In genomic region chr3:34053631-34054030, GRCh38 we compare ENCODE assay signal across 20 cellular contexts.
"Had no signal": no experiment of that assay in that cellular context is flagged by ENCODE, and none has a peak within 500 bp of the region (broad histone marks: within the 10 kb centered on the region; RNA-seq: fewer than 3 reads in every experiment).

No MANE protein-coding gene starts in this region.

- H3K27ac Mint-ChIP-seq: naive thymus-derived CD4-positive, alpha-beta T cell; stimulated activated naive B cell treated with anti-CD40 and anti-IgM and Interleukin-4, amounts not matched to agents 10 μg/mL and 1 μg/mL and 100 μg/mL, for 72 hours; stimulated activated naive CD8-positive, alpha-beta T cell treated with anti-CD3 and anti-CD28 coated beads, Interleukin-15, amount 100 ng/mL, for 72 hours had no signal

- H3K9me3 Mint-ChIP-seq: stimulated activated naive CD8-positive, alpha-beta T cell treated with anti-CD3 and anti-CD28 coated beads, Interleukin-15, amount 100 ng/mL, for 72 hours had no signal

- H3K4me1 Mint-ChIP-seq: stimulated activated naive CD8-positive, alpha-beta T cell treated with anti-CD3 and anti-CD28 coated beads, Interleukin-15, amount 100 ng/mL, for 72 hours had no signal

- H3K4me3 ChIP-seq: esophagus muscularis mucosa, gastroesophageal sphincter, right atrium auricular region, sigmoid colon, skin epidermis, thoracic aorta, transverse colon had no signal

- H3K4me1 ChIP-seq: gastroesophageal sphincter, right atrium auricular region, sigmoid colon, transverse colon had no signal

- H3K27me3 ChIP-seq: esophagus muscularis mucosa, gastroesophageal sphincter, neutrophil, right atrium auricular region, sigmoid colon, transverse colon had no signal

- H3K9me3 ChIP-seq: esophagus muscularis mucosa, gastroesophageal sphincter, neutrophil, right atrium auricular region, sigmoid colon, thoracic aorta, transverse colon had no signal

- H3K36me3 ChIP-seq: esophagus muscularis mucosa, gastroesophageal sphincter, neutrophil, right atrium auricular region, sigmoid colon, thoracic aorta, transverse colon had no signal

- ATAC-seq: gastroesophageal sphincter; left colon; left ventricle myocardium superior; naive thymus-derived CD4-positive, alpha-beta T cell; stimulated activated naive B cell treated with anti-CD40 and anti-IgM and Interleukin-4, amounts not matched to agents 10 μg/mL and 1 μg/mL and 100 μg/mL, for 72 hours; stimulated activated naive CD8-positive, alpha-beta T cell treated with anti-CD3 and anti-CD28 coated beads, Interleukin-15, amount 100 ng/mL, for 72 hours had no signal

- DNase-seq: effector memory CD4-positive, alpha-beta T cell; foreskin fibroblast; glutamatergic neuron; left colon; left ventricle myocardium superior; mesendoderm; naive thymus-derived CD4-positive, alpha-beta T cell; sigmoid colon; stimulated activated CD4-positive, alpha-beta T cell treated with anti-CD3 and anti-CD28 coated beads, Interleukin-2, amount 100 ng/mL, for 24 hours; stimulated activated CD4-positive, alpha-beta T cell treated with anti-CD3 and anti-CD28 coated beads, Interleukin-4, amount 100 ng/mL, for 4 hours; stimulated activated naive B cell treated with anti-CD40 and anti-IgM and Interleukin-4, amounts not matched to agents 10 μg/mL and 1 μg/mL and 100 μg/mL, for 72 hours; stimulated activated naive CD8-positive, alpha-beta T cell treated with anti-CD3 and anti-CD28 coated beads, Interleukin-15, amount 100 ng/mL, for 72 hours; transverse colon had no signal

- H3K4me3 Mint-ChIP-seq: naive thymus-derived CD4-positive, alpha-beta T cell; stimulated activated naive B cell treated with anti-CD40 and anti-IgM and Interleukin-4, amounts not matched to agents 10 μg/mL and 1 μg/mL and 100 μg/mL, for 72 hours; stimulated activated naive CD8-positive, alpha-beta T cell treated with anti-CD3 and anti-CD28 coated beads, Interleukin-15, amount 100 ng/mL, for 72 hours had no signal

- H3K36me3 Mint-ChIP-seq: stimulated activated naive B cell treated with anti-CD40 and anti-IgM and Interleukin-4, amounts not matched to agents 10 μg/mL and 1 μg/mL and 100 μg/mL, for 72 hours had no signal

- H3K27ac ChIP-seq: epithelial cell of prostate, esophagus muscularis mucosa, gastroesophageal sphincter, neutrophil, right atrium auricular region, sigmoid colon, skin epidermis, thoracic aorta, transverse colon had no signal
